Comparison of ENCODE assay signal across 2 cellular contexts in the genomic region with DNA sequence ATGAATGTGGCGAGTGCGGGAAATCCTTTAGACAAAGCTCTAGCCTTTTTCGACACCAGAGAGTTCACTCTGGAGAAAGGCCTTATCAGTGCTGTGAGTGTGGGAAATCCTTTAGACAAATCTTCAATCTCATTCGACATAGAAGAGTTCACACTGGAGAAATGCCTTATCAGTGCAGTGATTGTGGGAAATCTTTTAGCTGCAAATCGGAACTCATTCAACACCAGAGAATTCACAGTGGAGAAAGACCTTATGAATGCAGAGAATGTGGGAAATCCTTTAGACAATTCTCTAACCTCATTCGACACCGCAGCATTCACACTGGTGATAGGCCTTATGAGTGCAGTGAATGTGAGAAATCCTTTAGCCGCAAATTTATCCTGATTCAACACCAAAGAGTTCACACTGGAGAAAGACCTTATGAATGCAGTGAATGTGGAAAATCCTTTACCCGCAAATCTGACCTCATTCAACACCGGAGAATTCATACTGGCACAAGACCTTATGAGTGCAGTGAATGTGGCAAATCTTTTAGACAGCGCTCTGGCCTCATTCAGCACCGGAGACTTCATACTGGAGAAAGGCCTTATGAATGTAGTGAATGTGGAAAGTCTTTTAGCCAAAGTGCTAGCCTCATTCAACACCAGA.
TF ChIP-seq lines count a peak whose summit lies in the region.

No MANE protein-coding gene starts in this region.

TF ChIP-seq in HepG2, 621 proteins besides CTCF, POLR2A, EP300 and RAD21 (continues in another document):
- TF ChIP-seq ZNF501 (CRISPR knock-in tag; IDR thresholded peaks at IDR 0.05) (no peak), ZNF224 (CRISPR knock-in tag; IDR thresholded peaks at IDR 0.05) (no peak), MBD4 (IDR thresholded peaks at IDR 0.05; ENCODE audit: borderline replicate concordance, low read length) (no peak), ZNF251 (CRISPR knock-in tag; IDR thresholded peaks at IDR 0.05) (no peak), CCAR2 (optimal IDR thresholded peaks at IDR 0.05; ENCODE audit: low read depth, low read length) (no peak), ZNF430 (CRISPR knock-in tag; IDR thresholded peaks at IDR 0.05) (no peak), MXI1 (IDR thresholded peaks at IDR 0.05; ENCODE audit: borderline replicate concordance, low read depth, low read length) (no peak), TOPORS (CRISPR knock-in tag; IDR thresholded peaks at IDR 0.05) (no peak), ZMYM2 (CRISPR knock-in tag; IDR thresholded peaks at IDR 0.05) (no peak), ZBTB1 (CRISPR knock-in tag; IDR thresholded peaks at IDR 0.05; ENCODE audit: borderline replicate concordance) (no peak)
- TF ChIP-seq, protein P1, sequence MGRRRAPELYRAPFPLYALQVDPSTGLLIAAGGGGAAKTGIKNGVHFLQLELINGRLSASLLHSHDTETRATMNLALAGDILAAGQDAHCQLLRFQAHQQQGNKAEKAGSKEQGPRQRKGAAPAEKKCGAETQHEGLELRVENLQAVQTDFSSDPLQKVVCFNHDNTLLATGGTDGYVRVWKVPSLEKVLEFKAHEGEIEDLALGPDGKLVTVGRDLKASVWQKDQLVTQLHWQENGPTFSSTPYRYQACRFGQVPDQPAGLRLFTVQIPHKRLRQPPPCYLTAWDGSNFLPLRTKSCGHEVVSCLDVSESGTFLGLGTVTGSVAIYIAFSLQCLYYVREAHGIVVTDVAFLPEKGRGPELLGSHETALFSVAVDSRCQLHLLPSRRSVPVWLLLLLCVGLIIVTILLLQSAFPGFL (CRISPR knock-in tag; IDR thresholded peaks at IDR 0.05): no peak
- TF ChIP-seq, protein P2, sequence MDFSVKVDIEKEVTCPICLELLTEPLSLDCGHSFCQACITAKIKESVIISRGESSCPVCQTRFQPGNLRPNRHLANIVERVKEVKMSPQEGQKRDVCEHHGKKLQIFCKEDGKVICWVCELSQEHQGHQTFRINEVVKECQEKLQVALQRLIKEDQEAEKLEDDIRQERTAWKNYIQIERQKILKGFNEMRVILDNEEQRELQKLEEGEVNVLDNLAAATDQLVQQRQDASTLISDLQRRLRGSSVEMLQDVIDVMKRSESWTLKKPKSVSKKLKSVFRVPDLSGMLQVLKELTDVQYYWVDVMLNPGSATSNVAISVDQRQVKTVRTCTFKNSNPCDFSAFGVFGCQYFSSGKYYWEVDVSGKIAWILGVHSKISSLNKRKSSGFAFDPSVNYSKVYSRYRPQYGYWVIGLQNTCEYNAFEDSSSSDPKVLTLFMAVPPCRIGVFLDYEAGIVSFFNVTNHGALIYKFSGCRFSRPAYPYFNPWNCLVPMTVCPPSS (IDR thresholded peaks at IDR 0.05): no peak
- TF ChIP-seq, protein P3, sequence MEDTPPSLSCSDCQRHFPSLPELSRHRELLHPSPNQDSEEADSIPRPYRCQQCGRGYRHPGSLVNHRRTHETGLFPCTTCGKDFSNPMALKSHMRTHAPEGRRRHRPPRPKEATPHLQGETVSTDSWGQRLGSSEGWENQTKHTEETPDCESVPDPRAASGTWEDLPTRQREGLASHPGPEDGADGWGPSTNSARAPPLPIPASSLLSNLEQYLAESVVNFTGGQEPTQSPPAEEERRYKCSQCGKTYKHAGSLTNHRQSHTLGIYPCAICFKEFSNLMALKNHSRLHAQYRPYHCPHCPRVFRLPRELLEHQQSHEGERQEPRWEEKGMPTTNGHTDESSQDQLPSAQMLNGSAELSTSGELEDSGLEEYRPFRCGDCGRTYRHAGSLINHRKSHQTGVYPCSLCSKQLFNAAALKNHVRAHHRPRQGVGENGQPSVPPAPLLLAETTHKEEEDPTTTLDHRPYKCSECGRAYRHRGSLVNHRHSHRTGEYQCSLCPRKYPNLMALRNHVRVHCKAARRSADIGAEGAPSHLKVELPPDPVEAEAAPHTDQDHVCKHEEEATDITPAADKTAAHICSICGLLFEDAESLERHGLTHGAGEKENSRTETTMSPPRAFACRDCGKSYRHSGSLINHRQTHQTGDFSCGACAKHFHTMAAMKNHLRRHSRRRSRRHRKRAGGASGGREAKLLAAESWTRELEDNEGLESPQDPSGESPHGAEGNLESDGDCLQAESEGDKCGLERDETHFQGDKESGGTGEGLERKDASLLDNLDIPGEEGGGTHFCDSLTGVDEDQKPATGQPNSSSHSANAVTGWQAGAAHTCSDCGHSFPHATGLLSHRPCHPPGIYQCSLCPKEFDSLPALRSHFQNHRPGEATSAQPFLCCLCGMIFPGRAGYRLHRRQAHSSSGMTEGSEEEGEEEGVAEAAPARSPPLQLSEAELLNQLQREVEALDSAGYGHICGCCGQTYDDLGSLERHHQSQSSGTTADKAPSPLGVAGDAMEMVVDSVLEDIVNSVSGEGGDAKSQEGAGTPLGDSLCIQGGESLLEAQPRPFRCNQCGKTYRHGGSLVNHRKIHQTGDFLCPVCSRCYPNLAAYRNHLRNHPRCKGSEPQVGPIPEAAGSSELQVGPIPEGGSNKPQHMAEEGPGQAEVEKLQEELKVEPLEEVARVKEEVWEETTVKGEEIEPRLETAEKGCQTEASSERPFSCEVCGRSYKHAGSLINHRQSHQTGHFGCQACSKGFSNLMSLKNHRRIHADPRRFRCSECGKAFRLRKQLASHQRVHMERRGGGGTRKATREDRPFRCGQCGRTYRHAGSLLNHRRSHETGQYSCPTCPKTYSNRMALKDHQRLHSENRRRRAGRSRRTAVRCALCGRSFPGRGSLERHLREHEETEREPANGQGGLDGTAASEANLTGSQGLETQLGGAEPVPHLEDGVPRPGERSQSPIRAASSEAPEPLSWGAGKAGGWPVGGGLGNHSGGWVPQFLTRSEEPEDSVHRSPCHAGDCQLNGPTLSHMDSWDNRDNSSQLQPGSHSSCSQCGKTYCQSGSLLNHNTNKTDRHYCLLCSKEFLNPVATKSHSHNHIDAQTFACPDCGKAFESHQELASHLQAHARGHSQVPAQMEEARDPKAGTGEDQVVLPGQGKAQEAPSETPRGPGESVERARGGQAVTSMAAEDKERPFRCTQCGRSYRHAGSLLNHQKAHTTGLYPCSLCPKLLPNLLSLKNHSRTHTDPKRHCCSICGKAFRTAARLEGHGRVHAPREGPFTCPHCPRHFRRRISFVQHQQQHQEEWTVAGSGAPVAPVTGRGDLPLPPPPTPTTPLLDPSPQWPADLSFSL (CRISPR knock-in tag; IDR thresholded peaks at IDR 0.05): no peak
- TF ChIP-seq, protein P4, sequence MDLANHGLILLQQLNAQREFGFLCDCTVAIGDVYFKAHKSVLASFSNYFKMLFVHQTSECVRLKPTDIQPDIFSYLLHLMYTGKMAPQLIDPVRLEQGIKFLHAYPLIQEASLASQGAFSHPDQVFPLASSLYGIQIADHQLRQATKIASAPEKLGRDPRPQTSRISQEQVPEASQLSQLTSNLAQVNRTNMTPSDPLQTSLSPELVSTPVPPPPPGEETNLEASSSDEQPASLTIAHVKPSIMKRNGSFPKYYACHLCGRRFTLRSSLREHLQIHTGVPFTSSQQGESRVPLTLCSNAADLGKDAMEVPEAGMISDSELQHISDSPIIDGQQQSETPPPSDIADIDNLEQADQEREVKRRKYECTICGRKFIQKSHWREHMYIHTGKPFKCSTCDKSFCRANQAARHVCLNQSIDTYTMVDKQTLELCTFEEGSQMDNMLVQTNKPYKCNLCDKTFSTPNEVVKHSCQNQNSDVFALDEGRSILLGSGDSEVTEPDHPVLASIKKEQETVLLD (CRISPR knock-in tag; IDR thresholded peaks at IDR 0.05; ENCODE audit: low read depth): no peak
- TF ChIP-seq, protein P5, sequence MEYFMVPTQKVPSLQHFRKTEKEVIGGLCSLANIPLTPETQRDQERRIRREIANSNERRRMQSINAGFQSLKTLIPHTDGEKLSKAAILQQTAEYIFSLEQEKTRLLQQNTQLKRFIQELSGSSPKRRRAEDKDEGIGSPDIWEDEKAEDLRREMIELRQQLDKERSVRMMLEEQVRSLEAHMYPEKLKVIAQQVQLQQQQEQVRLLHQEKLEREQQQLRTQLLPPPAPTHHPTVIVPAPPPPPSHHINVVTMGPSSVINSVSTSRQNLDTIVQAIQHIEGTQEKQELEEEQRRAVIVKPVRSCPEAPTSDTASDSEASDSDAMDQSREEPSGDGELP (IDR thresholded peaks at IDR 0.05; ENCODE audit: borderline replicate concordance, low read depth): no peak

TF ChIP-seq in liver, 16 proteins besides CTCF, POLR2A, EP300 and RAD21:
- TF ChIP-seq RXRA (IDR thresholded peaks at IDR 0.05): no peak
- TF ChIP-seq, protein P6, sequence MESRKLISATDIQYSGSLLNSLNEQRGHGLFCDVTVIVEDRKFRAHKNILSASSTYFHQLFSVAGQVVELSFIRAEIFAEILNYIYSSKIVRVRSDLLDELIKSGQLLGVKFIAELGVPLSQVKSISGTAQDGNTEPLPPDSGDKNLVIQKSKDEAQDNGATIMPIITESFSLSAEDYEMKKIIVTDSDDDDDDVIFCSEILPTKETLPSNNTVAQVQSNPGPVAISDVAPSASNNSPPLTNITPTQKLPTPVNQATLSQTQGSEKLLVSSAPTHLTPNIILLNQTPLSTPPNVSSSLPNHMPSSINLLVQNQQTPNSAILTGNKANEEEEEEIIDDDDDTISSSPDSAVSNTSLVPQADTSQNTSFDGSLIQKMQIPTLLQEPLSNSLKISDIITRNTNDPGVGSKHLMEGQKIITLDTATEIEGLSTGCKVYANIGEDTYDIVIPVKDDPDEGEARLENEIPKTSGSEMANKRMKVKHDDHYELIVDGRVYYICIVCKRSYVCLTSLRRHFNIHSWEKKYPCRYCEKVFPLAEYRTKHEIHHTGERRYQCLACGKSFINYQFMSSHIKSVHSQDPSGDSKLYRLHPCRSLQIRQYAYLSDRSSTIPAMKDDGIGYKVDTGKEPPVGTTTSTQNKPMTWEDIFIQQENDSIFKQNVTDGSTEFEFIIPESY (IDR thresholded peaks at IDR 0.05): no peak
- TF ChIP-seq FOXA1 (IDR thresholded peaks at IDR 0.05): no peak
- no peak for TF ChIP-seq SP1 (IDR thresholded peaks at IDR 0.05)
